10 cellular contexts compared by ENCODE assay signal in genomic region chr2:191802180-191802579, GRCh38. TPM values are rescaled to one million over a fixed set of nuclear protein-coding genes. Genes with fewer than 3 reads are reported as not detected.
"Had no signal": no experiment of that assay in that cellular context is flagged by ENCODE, and none has a peak within 500 bp of the region (broad histone marks: within the 10 kb centered on the region; RNA-seq: fewer than 3 reads in every experiment).

No MANE protein-coding gene starts in this region.

- H2AFZ ChIP-seq: GM23338 had no signal

- DNase-seq: H9, HCEC 1CT, Karpas-422, KBM-7 had no signal

- ATAC-seq: GM23338 had no signal

- H3K4me3 ChIP-seq: GM23338 had no signal

- H3K27ac ChIP-seq: HL-60, KMS-11 had no signal

- H3K9me3 Mint-ChIP-seq: GM23338, H9, IgD-negative memory B cell had no signal

- H3K4me2 ChIP-seq: GM23338, KMS-11 had no signal

- H3K4me1 Mint-ChIP-seq: GM23338, H9, IgD-negative memory B cell had no signal

- H3K36me3 Mint-ChIP-seq: IgD-negative memory B cell had no signal

- H3K4me3 Mint-ChIP-seq: GM23338, H9, IgD-negative memory B cell had no signal

- H3K27ac Mint-ChIP-seq: GM23338, H9 had no signal

- H3K27me3 Mint-ChIP-seq: IgD-negative memory B cell had no signal

RNA-seq across cellular contexts. Expression of gene CAVIN2, which starts 44.7 kb away (rescaled TPM):
- total RNA-seq: H1, H9, HT1080 had no signal
